11 cellular contexts compared by ENCODE assay signal in genomic region chr10:79159785-79160184, GRCh38.
DNase-seq lines count a peak whose midpoint lies in the region; ATAC-seq, FAIRE-seq and TF ChIP-seq lines count a peak whose summit lies in the region.
"Had no signal": no experiment of that assay in that cellular context is flagged by ENCODE, and none has a peak within 500 bp of the region (broad histone marks: within the 10 kb centered on the region; RNA-seq: fewer than 3 reads in every experiment).

No MANE protein-coding gene starts in this region.

- peak; percentile 38 to 69 (median 60) for ATAC-seq in heart left ventricle
- ATAC-seq in GM21717 (IDR thresholded peaks at IDR 0.05; ENCODE audit: unreplicated experiment): no peak
- no peak for ATAC-seq in HG03460 (IDR thresholded peaks at IDR 0.05; ENCODE audit: unreplicated experiment)
- ATAC-seq: HCT116; stimulated activated memory B cell treated with anti-CD40 and anti-IgM and Interleukin-4, amounts not matched to agents 10 μg/mL and 1 μg/mL and 100 μg/mL, for 72 hours had no signal

- H2AFZ ChIP-seq in trophoblast cell (ENCODE audit: insufficient read depth, low read length, poor library complexity): peak overlapping the region; percentile 21

- H3K36me3 ChIP-seq in adipocyte (ENCODE audit: control insufficient read depth, insufficient read depth, low read length, severe bottlenecking) (peaks cover 26% of the 10 kb centered on the region), heart left ventricle (peaks cover 0 to 26% (median 13%) of the 10 kb centered on the region in 9 donors), trophoblast cell (ENCODE audit: control insufficient read depth in 1 of 2, insufficient read depth in 2 of 2, low read length in 2 of 2) (peaks cover 23 to 39% of the 10 kb centered on the region in 2 experiments), small intestine (ENCODE audit: control insufficient read depth in 2 of 2, insufficient read depth in 2 of 2, low read length in 2 of 2) (peaks cover 0 to 2% of the 10 kb centered on the region in 2 donors)

- no peak overlapping the region for H2BK120ac ChIP-seq in trophoblast cell (ENCODE audit: insufficient read depth, low read length, poor library complexity)

- peak overlapping the region; percentile 22 for H2BK5ac ChIP-seq in trophoblast cell (ENCODE audit: low read depth, low read length, poor library complexity)

- intact Hi-C loops in heart left ventricle (cut with DNase I): no loop called here

- TF ChIP-seq POLR2A in heart left ventricle (IDR thresholded peaks at IDR 0.05): no peak

- no peak overlapping the region for H3K14ac ChIP-seq in trophoblast cell (ENCODE audit: low read length)

- H3K9me3 ChIP-seq in adipocyte (ENCODE audit: control insufficient read depth, low read length): no peaks in the 10 kb centered on the region
- no peaks in the 10 kb centered on the region for H3K9me3 ChIP-seq in heart left ventricle
- no peaks in the 10 kb centered on the region for H3K9me3 ChIP-seq in trophoblast cell (ENCODE audit: insufficient read depth, low read depth, low read length)
- no peaks in the 10 kb centered on the region for H3K9me3 ChIP-seq in small intestine (ENCODE audit: control insufficient read depth, low read depth)

- WGBS in heart left ventricle, 4 donors: 5 to 13% (median 9%) methylated on average over 10 to 15 of the region's 15 CpGs
- WGBS in trophoblast cell (ENCODE audit: extremely low coverage, insufficient coverage, insufficient read length): no CpG with 5 or more reads among the region's 15 CpGs
- whole genome bisulfite sequencing in small intestine, 3 donors: 68 to 89% (median 79%) methylated on average over 15 of the region's 15 CpGs

- peak overlapping the region; percentile 16 for H4K8ac ChIP-seq in trophoblast cell (ENCODE audit: low read depth, low read length)

- peaks cover 23% of the 10 kb centered on the region for H3K79me2 ChIP-seq in trophoblast cell (ENCODE audit: control insufficient read depth, insufficient read depth, low read length, poor library complexity)

- H3K27me3 ChIP-seq in adipocyte (replicated peaks; ENCODE audit: control insufficient read depth, insufficient read depth, low read length): no peaks in the 10 kb centered on the region
- no peaks in the 10 kb centered on the region for H3K27me3 ChIP-seq in heart left ventricle
- H3K27me3 ChIP-seq in trophoblast cell (ENCODE audit: insufficient read depth, low read length): no peaks in the 10 kb centered on the region
- H3K27me3 ChIP-seq in small intestine (ENCODE audit: control insufficient read depth in 2 of 2, insufficient read depth in 2 of 2, low read length in 2 of 2): no peaks in the 10 kb centered on the region

- H3K4me1 ChIP-seq in adipocyte (ENCODE audit: control insufficient read depth, insufficient read depth, low read length) (peaks cover 93% of the 10 kb centered on the region), heart left ventricle (peaks cover 36 to 100% (median 92%) of the 10 kb centered on the region in 12 donors), trophoblast cell (ENCODE audit: control insufficient read depth in 1 of 2, insufficient read depth in 2 of 2, low read length in 2 of 2) (peaks cover 51 to 56% of the 10 kb centered on the region in 2 experiments), small intestine (ENCODE audit: control insufficient read depth in 2 of 2, insufficient read depth in 1 of 2, low read depth in 1 of 2, low read length in 1 of 2) (peaks cover 5 to 8% of the 10 kb centered on the region in 2 donors)

- peak overlapping the region; percentile 9 for H2BK12ac ChIP-seq in trophoblast cell (ENCODE audit: low read length)

- no peak overlapping the region for H2AK5ac ChIP-seq in trophoblast cell (ENCODE audit: low read length)

- no peak overlapping the region for H3K23ac ChIP-seq in trophoblast cell (ENCODE audit: low read length)

- FAIRE-seq in small intestine (lab: Jason Lieb, UNC): no peak

- peak; percentile 46 for DNase-seq in AG08396 (ENCODE audit: low spot score)
- no peak for DNase-seq in adipocyte (ENCODE audit: low read depth)
- DNase-seq in heart left ventricle: peak; percentile 76 to 86 (median 86)
- DNase-seq in trophoblast cell: no peak
- DNase-seq in small intestine: no peak
- no peak for DNase-seq in COLO829 (ENCODE audit: low spot score)
- DNase-seq: activated naive CD8-positive, alpha-beta T cell treated with anti-CD3 and anti-CD28 coated beads for 36 hours had no signal

- TF ChIP-seq CTCF in heart left ventricle (IDR thresholded peaks at IDR 0.05): no peak

- peak overlapping the region; percentile 68 for H4K91ac ChIP-seq in trophoblast cell (ENCODE audit: low read depth, low read length)

- no peak overlapping the region for H4K12ac ChIP-seq in trophoblast cell (ENCODE audit: low read depth, low read length)

- H3K4ac ChIP-seq in trophoblast cell (ENCODE audit: low read depth, low read length): peak overlapping the region; percentile 26

- H3K4me2 ChIP-seq in trophoblast cell (ENCODE audit: low read length): peak overlapping the region; percentile 25

- peak overlapping the region; percentile 13 for H3K4me3 ChIP-seq in adipocyte (ENCODE audit: low read length)
- no peak overlapping the region for H3K4me3 ChIP-seq in heart left ventricle
- no peak overlapping the region for H3K4me3 ChIP-seq in trophoblast cell (ENCODE audit: low read depth, low read length)
- H3K4me3 ChIP-seq in small intestine (ENCODE audit: low read depth in 1 of 2, low read length in 2 of 2): no peak overlapping the region

- H3K27ac ChIP-seq in heart left ventricle (peak overlapping the region; percentile 8 to 98 (median 90)), trophoblast cell (ENCODE audit: low read depth, low read length) (peak overlapping the region; percentile 80), small intestine (ENCODE audit: low read depth in 1 of 2, low read length in 1 of 2) (peak overlapping the region in 1 of 2 donors; percentile 53)

- peaks cover 39% of the 10 kb centered on the region for H3K79me1 ChIP-seq in trophoblast cell (ENCODE audit: low read length)

- H3K9ac ChIP-seq in adipocyte (ENCODE audit: low read length) (peak overlapping the region; percentile 80), trophoblast cell (ENCODE audit: low read length) (no peak overlapping the region)

- peak overlapping the region; percentile 10 for H3K18ac ChIP-seq in trophoblast cell (ENCODE audit: low read length)

Comparison
In these comparisons a context has a peak if more than half of its experiments do, and no peak if none do; other contexts are left out.
1. DNase-seq: peak in AG08396 (single experiment) and heart left ventricle (5 of 5); none in adipocyte (single experiment), trophoblast cell (0 of 2), small intestine (single experiment) and COLO829 (single experiment).
2. ATAC-seq: peak in heart left ventricle (4 of 4); none in GM21717 (single experiment) and HG03460 (single experiment).